Comparison of ENCODE assay signal across 24 cellular contexts in genomic region chr12:100823988-100824387, GRCh38. TPM values are rescaled to one million over a fixed set of nuclear protein-coding genes. Genes with fewer than 3 reads are reported as not detected.
DNase-seq lines count a peak whose midpoint lies in the region; ATAC-seq, FAIRE-seq and TF ChIP-seq lines count a peak whose summit lies in the region.
"Had no signal": no experiment of that assay in that cellular context is flagged by ENCODE, and none has a peak within 500 bp of the region (broad histone marks: within the 10 kb centered on the region; RNA-seq: fewer than 3 reads in every experiment).

No MANE protein-coding gene starts in this region.

- no peak overlapping the region for H3K9ac ChIP-seq in HepG2 (ENCODE audit: insufficient read depth, low read depth, low read length)
- H3K9ac ChIP-seq: BLaER1 treated with 17β-estradiol and CSF1 and Interleukin-3, amounts not matched to agents 10 nM and 100 nM; neural progenitor cell had no signal

- no peaks in the 10 kb centered on the region for H3K36me3 ChIP-seq in mesodermal cell (ENCODE audit: control insufficient read depth, insufficient read depth, low read length)
- no peaks in the 10 kb centered on the region for H3K36me3 ChIP-seq in HepG2 (replicated peaks in 1 of 2; ENCODE audit: control insufficient read depth in 1 of 2, insufficient read depth in 2 of 2, low read length in 2 of 2)
- H3K36me3 ChIP-seq: BLaER1 treated with 17β-estradiol and CSF1 and Interleukin-3, amounts not matched to agents 10 nM and 100 nM; neural progenitor cell had no signal

- H3K4me3 ChIP-seq in dorsolateral prefrontal cortex = no peak overlapping the region
- no peak overlapping the region for H3K4me3 ChIP-seq in mesodermal cell (ENCODE audit: extremely low read depth, insufficient read depth, low read length, poor library complexity, severe bottlenecking)
- no peak overlapping the region for H3K4me3 ChIP-seq in HepG2 (replicated peaks in 1 of 3; ENCODE audit: insufficient read depth in 1 of 3, low read depth in 2 of 3, low read length in 3 of 3)
- H3K4me3 ChIP-seq: BLaER1 treated with 17β-estradiol and CSF1 and Interleukin-3, amounts not matched to agents 10 nM and 100 nM; neural progenitor cell had no signal

- H3K79me2 ChIP-seq in HepG2 (ENCODE audit: insufficient read depth, low read length) = no peaks in the 10 kb centered on the region

- H3K9me3 ChIP-seq in mesodermal cell (ENCODE audit: control insufficient read depth, low read length) (no peaks in the 10 kb centered on the region), HepG2 (ENCODE audit: low read length) (no peaks in the 10 kb centered on the region)
- H3K9me3 ChIP-seq: BLaER1 treated with 17β-estradiol and CSF1 and Interleukin-3, amounts not matched to agents 10 nM and 100 nM had no signal

- DNase-seq in COLO829 (ENCODE audit: low spot score) (peak; percentile 27), NCI-H69 (lab: John Stamatoyannopoulos, UW) (peak; percentile 18), dorsolateral prefrontal cortex (no peak), HepG2 (ENCODE audit: low spot score) (no peak)
- DNase-seq: activated B cell treated with CpG ODN at 0.5 μM for 24 hours; activated CD8-positive, alpha-beta memory T cell treated with anti-CD3 and anti-CD28 coated beads for 24 hours; activated naive CD8-positive, alpha-beta T cell treated with anti-CD3 and anti-CD28 coated beads, Interleukin-2, amount 50 U/mL, for 24 hours; cerebellar nuclear complex; DMS153; head of caudate nucleus; Karpas-422; NCI-H345; retina; SHP77 treated with DMSO at 0.1 percent for 48 hours; stimulated activated CD4-positive, alpha-beta T cell treated with anti-CD3 and anti-CD28 coated beads, Interleukin-2, amount 100 ng/mL, for 24 hours; T-helper 2 cell had no signal

- POLR2A ChIA-PET in HepG2 (lab: Yijun Ruan, JAX) = no interaction called here

- H3K4me1 ChIP-seq in mesodermal cell (ENCODE audit: control insufficient read depth, insufficient read depth, low read length, poor library complexity, severe bottlenecking) (peaks cover 33% of the 10 kb centered on the region), HepG2 (ENCODE audit: insufficient read depth, low read length) (no peaks in the 10 kb centered on the region)
- H3K4me1 ChIP-seq: neural progenitor cell had no signal

- H2AFZ ChIP-seq in HepG2 (ENCODE audit: low read length) = no peak overlapping the region
- H2AFZ ChIP-seq: neural progenitor cell had no signal

- CTCF ChIA-PET in HepG2 (lab: Yijun Ruan, JAX; ENCODE audit: low intra/inter-chr PET ratio, low total read pairs) = no interaction called here

- no TSS peak for BruUV-seq in HepG2 (replicated peaks; lab: Mats Ljungman, UMichigan)

- intact Hi-C loops in dorsolateral prefrontal cortex (cut with DNase I) = loop anchor here in 1 of 2 donors (10.0 kb wide), 1 partner anchor 451 kb away; no protein-coding TSS in a partner anchor
- intact Hi-C loops in HepG2 (cut with micrococcal nuclease; ENCODE audit: unreplicated experiment) = loop anchor here (10.0 kb wide), 1 partner anchor 171 kb away; no protein-coding TSS in a partner anchor

- TF ChIP-seq EP300 in HepG2 (IDR thresholded peaks at IDR 0.05; ENCODE audit: low read depth in 2 of 2, low read length in 2 of 2) (no peak), HepG2 (CRISPR knock-in tag; IDR thresholded peaks at IDR 0.05; ENCODE audit: borderline replicate concordance) (no peak)

- in situ Hi-C loops in HepG2 (cut with HindIII; ENCODE audit: extremely low pct_ligation_motif_present, low pct_unique_long_range_greater_than_20kb) = loop anchor here (10.0 kb wide), 1 partner anchor 501 kb away; no protein-coding TSS in a partner anchor

- FAIRE-seq in HepG2 (lab: Jason Lieb, UNC) = no peak
- FAIRE-seq: endothelial cell of umbilical vein had no signal

- H3K27ac ChIP-seq in dorsolateral prefrontal cortex (peak overlapping the region in 33 of 59 donors; percentile 1 to 76 (median 33)), mesodermal cell (ENCODE audit: low read depth, low read length, severe bottlenecking) (peak overlapping the region; percentile 73), HepG2 (ENCODE audit: extremely low read length, insufficient read depth, low read length) (no peak overlapping the region)
- H3K27ac ChIP-seq: BLaER1 treated with 17β-estradiol and CSF1 and Interleukin-3, amounts not matched to agents 10 nM and 100 nM; neural progenitor cell had no signal

- no peaks in the 10 kb centered on the region for H3K27me3 ChIP-seq in dorsolateral prefrontal cortex
- no peaks in the 10 kb centered on the region for H3K27me3 ChIP-seq in HepG2 (ENCODE audit: control insufficient read depth in 1 of 2, insufficient read depth in 2 of 2, low read length in 2 of 2)
- H3K27me3 ChIP-seq: BLaER1 treated with 17β-estradiol and CSF1 and Interleukin-3, amounts not matched to agents 10 nM and 100 nM; neural progenitor cell had no signal

- WGBS in mesodermal cell (ENCODE audit: insufficient coverage in 2 of 2), 2 experiments = 33 to 60% methylated on average over 1 of the region's 1 CpG
- 5% methylated on average over 1 of the region's 1 CpG for WGBS in HepG2 (ENCODE audit: low lambda C conversion rate)

- no peak for TF ChIP-seq RAD21 in HepG2 (CRISPR knock-in tag; IDR thresholded peaks at IDR 0.05)

- no peaks in the 10 kb centered on the region for H4K20me1 ChIP-seq in HepG2 (ENCODE audit: insufficient read depth, low read length)
- H4K20me1 ChIP-seq: BLaER1 treated with 17β-estradiol and CSF1 and Interleukin-3, amounts not matched to agents 10 nM and 100 nM had no signal

- ATAC-seq in HepG2 (no peak), GM19455 (IDR thresholded peaks at IDR 0.05; ENCODE audit: unreplicated experiment) (no peak), GM18519 (IDR thresholded peaks at IDR 0.05; ENCODE audit: low FRiP score, unreplicated experiment) (no peak), HG03565 (IDR thresholded peaks at IDR 0.05; ENCODE audit: unreplicated experiment) (no peak)
- ATAC-seq: activated naive CD8-positive, alpha-beta T cell treated with anti-CD3 and anti-CD28 coated beads, Interleukin-2, amount 50 U/mL, for 24 hours had no signal

- no peak for TF ChIP-seq POLR2A in HepG2 (IDR thresholded peaks at IDR 0.05; ENCODE audit: insufficient read depth in 1 of 2, low read depth in 2 of 2, low read length in 2 of 2)

- no peak for TF ChIP-seq CTCF in dorsolateral prefrontal cortex (IDR thresholded peaks at IDR 0.05 in 54 of 56, conservative IDR thresholded peaks at IDR 0.05 in 2 of 56; ENCODE audit: low read depth in 1 of 56, partially characterized antibody in 56 of 56)
- no peak for TF ChIP-seq CTCF in HepG2 (CRISPR knock-in tag; IDR thresholded peaks at IDR 0.05)

- H3K4me2 ChIP-seq in HepG2 (ENCODE audit: low read depth, low read length) = no peak overlapping the region
- H3K4me2 ChIP-seq: BLaER1 treated with 17β-estradiol and CSF1 and Interleukin-3, amounts not matched to agents 10 nM and 100 nM; neural progenitor cell had no signal

TF ChIP-seq in HepG2, 621 proteins besides CTCF, POLR2A, EP300 and RAD21 (continues in another document):
- TF ChIP-seq PLRG1 (conservative IDR thresholded peaks at IDR 0.05) (no peak), TOE1 (CRISPR knock-in tag; IDR thresholded peaks at IDR 0.05) (no peak), ZFP36L2 (CRISPR knock-in tag; IDR thresholded peaks at IDR 0.05) (no peak), ZNF563 (CRISPR knock-in tag; IDR thresholded peaks at IDR 0.05) (no peak), SETDB1 (CRISPR knock-in tag; IDR thresholded peaks at IDR 0.05; ENCODE audit: borderline replicate concordance) (no peak), PCBP1 (IDR thresholded peaks at IDR 0.05; ENCODE audit: borderline replicate concordance, low read depth, low read length) (no peak), ATF2 (CRISPR knock-in tag; IDR thresholded peaks at IDR 0.05) (no peak)

RNA-seq across cellular contexts. Expression of gene ANO4, which starts 29.4 kb away (rescaled TPM):
- total RNA-seq in dorsolateral prefrontal cortex (10 to 100 TPM; 23.4 to 77.0 (median 37.6) TPM), HepG2 (2016; rRNA removed; fragmentation: Illumina TruSeq; extraction: Trizol) (not detected in 2 replicates)
- 29.8 TPM for polyA plus RNA-seq in mesodermal cell (2013, experiment 1 of 2)
- 22.1 TPM for polyA plus RNA-seq in mesodermal cell (2013, experiment 2 of 2)
- not detected in 2 replicates for total RNA-seq in HepG2 (2016; cell fraction: cytosol; rRNA removed; fragmentation: Illumina TruSeq; extraction: Trizol; ENCODE audit: low read depth)
- 0.04 TPM in 1 of 2 replicates, not detected in the other for total RNA-seq in HepG2 (2016; cell fraction: insoluble cytoplasmic fraction; rRNA removed; fragmentation: Illumina TruSeq; extraction: Trizol)
- not detected in 2 replicates for total RNA-seq in HepG2 (2016; cell fraction: membrane; rRNA removed; fragmentation: Illumina TruSeq; extraction: Trizol)
- not detected in 2 replicates for total RNA-seq in HepG2 (2016; cell fraction: nucleus; rRNA removed; fragmentation: Illumina TruSeq; extraction: Trizol)
- 0.13 TPM in 1 of 2 replicates, not detected in the other for polyA plus RNA-seq in HepG2 (2011; rRNA removed)
- 0.03 TPM in 1 of 2 replicates, not detected in the other for polyA plus RNA-seq in HepG2 (2011; cell fraction: cytosol; rRNA removed)
- 0.05 TPM in 1 of 2 replicates, not detected in the other for polyA plus RNA-seq in HepG2 (2011; cell fraction: nucleus; rRNA removed)
- not detected in 2 replicates for polyA plus RNA-seq in HepG2 (2012)
- not detected in 2 replicates for polyA plus RNA-seq in HepG2 (2016; cell fraction: cytosol; fragmentation: Illumina TruSeq; extraction: Trizol; ENCODE audit: low read depth)
- polyA plus RNA-seq in HepG2 (2016; cell fraction: insoluble cytoplasmic fraction; fragmentation: Illumina TruSeq; extraction: Trizol; ENCODE audit: low read depth) = not detected in 2 replicates
- polyA plus RNA-seq in HepG2 (2016; cell fraction: membrane; fragmentation: Illumina TruSeq; extraction: Trizol; ENCODE audit: low read depth) = not detected in 2 replicates
- polyA plus RNA-seq in HepG2 (2016; cell fraction: nucleus; fragmentation: Illumina TruSeq; extraction: Trizol; ENCODE audit: insufficient read depth, low read depth) = not detected in 2 replicates
- polyA minus RNA-seq in HepG2 (2011; rRNA and poly(A)+ RNA removed; ENCODE audit: low replicate concordance) = not detected in 2 replicates
- not detected in 2 replicates for polyA minus RNA-seq in HepG2 (2011; cell fraction: cytosol; rRNA and poly(A)+ RNA removed)
- not detected in 2 replicates for polyA minus RNA-seq in HepG2 (2011; cell fraction: nucleus; rRNA and poly(A)+ RNA removed)
- total RNA-seq: activated B cell treated with CpG ODN at 0.5 μM for 24 hours; activated T-helper 1 cell treated with anti-CD3 and anti-CD28 coated beads, Interleukin-12 subunit alpha, Interleukin-12 subunit beta, Interleukin-2, Interleukin-4 antibody, amounts not matched to agents 30 ng/mL and 10 ng/mL and 1 ng/mL, durations not matched to agents 14 hours and 24 hours and 36 hours; endothelial cell of umbilical vein had no signal

Comparison
In these comparisons a context has a peak if more than half of its experiments do, and no peak if none do; other contexts are left out.
1. DNase-seq: peak in COLO829 (single experiment) and NCI-H69 (single experiment); none in dorsolateral prefrontal cortex (0 of 10) and HepG2 (single experiment).
2. RNA of gene ANO4, which starts 29.4 kb away (total RNA-seq): 23.4 to 77.0 TPM in dorsolateral prefrontal cortex; 0.04 TPM in HepG2; every median in the first group is over 10 times any median in the second.